Comparison of ENCODE assay signal across 20 cellular contexts in genomic region chr13:30957258-30957943, GRCh38. TPM values are rescaled to one million over a fixed set of nuclear protein-coding genes. Genes with fewer than 3 reads are reported as not detected.
A peak's percentile ranks its signal among the peaks of the same experiment; 100 is the strongest.
DNase-seq lines count a peak whose midpoint lies in the region; ATAC-seq and TF ChIP-seq lines count a peak whose summit lies in the region.
"Had no signal": no experiment of that assay in that cellular context is flagged by ENCODE, and none has a peak within 500 bp of the region (broad histone marks: within the 10 kb centered on the region; RNA-seq: fewer than 3 reads in every experiment).

No MANE protein-coding gene starts in this region.

- ATAC-seq in Right ventricle myocardium inferior (peak; percentile 71), left cardiac atrium (no peak), left ventricle myocardium superior (peak; percentile 95), left lung (peak; percentile 62), upper lobe of right lung (peak; percentile 43)
- ATAC-seq: CD8-positive, alpha-beta T cell; GM12878 had no signal

- DNase-seq in Right ventricle myocardium inferior (ENCODE audit: missing footprints) (no peak), left cardiac atrium (no peak), left ventricle myocardium superior (no peak), left ventricle myocardium inferior (no peak), left lung (no peak), upper lobe of right lung (no peak), Calu3 (no peak)
- no peak for DNase-seq in central memory CD4-positive, alpha-beta T cell
- DNase-seq: CD8-positive, alpha-beta T cell; DMS153; DND-41; EL; H9; IMR-90 had no signal

- H3K4me3 Mint-ChIP-seq in Calu3 (ENCODE audit: low read depth, unreplicated experiment): no peak overlapping the region
- H3K4me3 Mint-ChIP-seq: B cell; CD8-positive, alpha-beta T cell; H9 had no signal

- no TSS peak for BruUV-seq in Calu3 (replicated peaks; lab: Mats Ljungman, UMichigan)

- peaks cover 15% of the 10 kb centered on the region for H3K9me3 ChIP-seq in left ventricle myocardium inferior (replicated peaks)
- H3K9me3 ChIP-seq in left lung: peaks cover 0 to 8% of the 10 kb centered on the region in 2 donors
- H3K9me3 ChIP-seq in upper lobe of right lung: no peaks in the 10 kb centered on the region

- H3K4me1 ChIP-seq in left ventricle myocardium inferior: peaks cover 4% of the 10 kb centered on the region
- no peaks in the 10 kb centered on the region for H3K4me1 ChIP-seq in left lung
- H3K4me1 ChIP-seq in upper lobe of right lung: no peaks in the 10 kb centered on the region
- H3K4me1 ChIP-seq: BLaER1 treated with 17β-estradiol and CSF1 and Interleukin-3, amounts not matched to agents 10 nM and 100 nM had no signal

- H3K4me3 ChIP-seq in left ventricle myocardium inferior (no peak overlapping the region), left lung (no peak overlapping the region), upper lobe of right lung (no peak overlapping the region)
- H3K4me3 ChIP-seq: BLaER1 treated with 17β-estradiol and CSF1 and Interleukin-3, amounts not matched to agents 10 nM and 100 nM; GM12878 had no signal

- H3K9me3 Mint-ChIP-seq in Calu3 (ENCODE audit: low read depth, unreplicated experiment): peaks cover 8% of the 10 kb centered on the region

- H3K27me3 ChIP-seq in left ventricle myocardium inferior (ENCODE audit: low read depth): peaks cover 8% of the 10 kb centered on the region
- H3K27me3 ChIP-seq in left lung: peaks cover 0 to 4% of the 10 kb centered on the region in 2 donors
- peaks cover 4% of the 10 kb centered on the region for H3K27me3 ChIP-seq in upper lobe of right lung
- H3K27me3 ChIP-seq: BLaER1 treated with 17β-estradiol and CSF1 and Interleukin-3, amounts not matched to agents 10 nM and 100 nM had no signal

- H3K36me3 Mint-ChIP-seq in Calu3 (ENCODE audit: insufficient read depth, unreplicated experiment): no peaks in the 10 kb centered on the region
- H3K36me3 Mint-ChIP-seq: CD8-positive, alpha-beta T cell had no signal

- H3K27ac ChIP-seq in left ventricle myocardium inferior (replicated peaks): no peak overlapping the region
- H3K27ac ChIP-seq in left lung: no peak overlapping the region
- no peak overlapping the region for H3K27ac ChIP-seq in upper lobe of right lung
- H3K27ac ChIP-seq: BLaER1 treated with 17β-estradiol and CSF1 and Interleukin-3, amounts not matched to agents 10 nM and 100 nM had no signal

- no peak overlapping the region for H3K27ac Mint-ChIP-seq in Calu3 (ENCODE audit: unreplicated experiment)
- H3K27ac Mint-ChIP-seq: B cell; CD8-positive, alpha-beta T cell; H9 had no signal

- H3K4me1 Mint-ChIP-seq in Calu3 (ENCODE audit: low read depth, unreplicated experiment): no peaks in the 10 kb centered on the region
- H3K4me1 Mint-ChIP-seq: B cell, H9 had no signal

- H3K36me3 ChIP-seq in left ventricle myocardium inferior (no peaks in the 10 kb centered on the region), left lung (no peaks in the 10 kb centered on the region), upper lobe of right lung (no peaks in the 10 kb centered on the region)

- H3K27me3 Mint-ChIP-seq in Calu3 (ENCODE audit: unreplicated experiment): peaks cover 61% of the 10 kb centered on the region

- CTCF ChIA-PET in Calu3 (lab: Charles Lee): no interaction called here

- TF ChIP-seq CTCF in left ventricle myocardium inferior (IDR thresholded peaks at IDR 0.05; ENCODE audit: borderline replicate concordance): no peak
- TF ChIP-seq CTCF in left lung (IDR thresholded peaks at IDR 0.05): no peak
- no peak for TF ChIP-seq CTCF in upper lobe of right lung (IDR thresholded peaks at IDR 0.05)
- TF ChIP-seq CTCF in Calu3 (IDR thresholded peaks at IDR 0.05; ENCODE audit: unreplicated experiment): no peak

- intact Hi-C loops in Right ventricle myocardium inferior (cut with DNase I) (no loop called here), left cardiac atrium (cut with DNase I) (no loop called here), left ventricle myocardium superior (cut with micrococcal nuclease) (no loop called here), left ventricle myocardium inferior (cut with micrococcal nuclease) (no loop called here), left lung (cut with DNase I) (no loop called here), upper lobe of right lung (cut with DNase I) (no loop called here), Calu3 (cut with micrococcal nuclease; ENCODE audit: unreplicated experiment) (no loop called here)

RNA-seq across cellular contexts. Expression of gene TEX26, which starts 24.9 kb away (rescaled TPM):
- total RNA-seq in Right ventricle myocardium inferior: not detected
- total RNA-seq in left cardiac atrium: under 1 TPM; 0.15 to 0.37 TPM
- not detected for total RNA-seq in left ventricle myocardium superior
- total RNA-seq in left ventricle myocardium inferior: not detected
- total RNA-seq in left lung: under 1 TPM in 1 of 2 donors, not detected in 1; 0.47 TPM
- total RNA-seq in upper lobe of right lung: not detected
- not detected in 2 replicates for total RNA-seq in Calu3 (2022)
- total RNA-seq: A172; B cell; CD8-positive, alpha-beta T cell; G401; GM12878; H1; H9; IMR-90 had no signal

RNA-seq across cellular contexts. Expression of gene MEDAG, which starts 51.3 kb away (rescaled TPM):
- total RNA-seq in Right ventricle myocardium inferior (4.7 TPM), left cardiac atrium (10 to 100 TPM in 1 of 2 donors, 1 to 10 TPM in 1; 9.6 to 36.7 TPM), left ventricle myocardium superior (4.2 TPM), left ventricle myocardium inferior (5.9 TPM), left lung (10 to 100 TPM; 10.6 to 16.5 TPM), upper lobe of right lung (5.5 TPM), Calu3 (2022) (1.6 and 2.3 TPM in 2 replicates)
- total RNA-seq: A172; B cell; CD8-positive, alpha-beta T cell; G401; GM12878 had no signal

Comparison
In these comparisons a context has a peak if more than half of its experiments do, and no peak if none do; other contexts are left out.
1. ATAC-seq: peak in Right ventricle myocardium inferior (single experiment), left ventricle myocardium superior (single experiment), left lung (single experiment) and upper lobe of right lung (single experiment); none in left cardiac atrium (0 of 2).